ENCODE assay signal across 23 cellular contexts in genomic region chr10:130512936-130513335, GRCh38.
DNase-seq lines count a peak whose midpoint lies in the region; ATAC-seq, FAIRE-seq and TF ChIP-seq lines count a peak whose summit lies in the region.
"Had no signal": no experiment of that assay in that cellular context is flagged by ENCODE, and none has a peak within 500 bp of the region (broad histone marks: within the 10 kb centered on the region; RNA-seq: fewer than 3 reads in every experiment).

No MANE protein-coding gene starts in this region.

- no peaks in the 10 kb centered on the region for H3K9me3 Mint-ChIP-seq in neural crest cell
- H3K9me3 Mint-ChIP-seq: CD4-positive, alpha-beta T cell had no signal

- H3K4me3 ChIP-seq in MM.1S (ENCODE audit: low read length) (no peak overlapping the region), gastrocnemius medialis (no peak overlapping the region), pancreas (no peak overlapping the region)
- H3K4me3 ChIP-seq: GM12878, K562 had no signal

- H3K36me3 ChIP-seq in MM.1S (replicated peaks; ENCODE audit: insufficient read depth, low read length) (no peaks in the 10 kb centered on the region), gastrocnemius medialis (no peaks in the 10 kb centered on the region), pancreas (no peaks in the 10 kb centered on the region)
- H3K36me3 ChIP-seq: BE2C had no signal

- H3K4me2 ChIP-seq in MM.1S (ENCODE audit: low read depth, low read length) = no peak overlapping the region

- no peak for TF ChIP-seq POLR2A in gastrocnemius medialis (IDR thresholded peaks at IDR 0.05)

- no peaks in the 10 kb centered on the region for H3K4me1 Mint-ChIP-seq in neural crest cell

- H3K9me2 ChIP-seq in MM.1S (replicated peaks; ENCODE audit: insufficient read depth, low read length) = no peaks in the 10 kb centered on the region

- no peak overlapping the region for H3K9ac ChIP-seq in MM.1S (ENCODE audit: low read length)

- H3K9me3 ChIP-seq in MM.1S (replicated peaks; ENCODE audit: insufficient read depth, low read length) (no peaks in the 10 kb centered on the region), gastrocnemius medialis (no peaks in the 10 kb centered on the region), pancreas (no peaks in the 10 kb centered on the region)
- H3K9me3 ChIP-seq: BE2C, Caco-2 had no signal

- H3K4me1 ChIP-seq in MM.1S (ENCODE audit: low read length) (peaks cover 12% of the 10 kb centered on the region), gastrocnemius medialis (no peaks in the 10 kb centered on the region), pancreas (no peaks in the 10 kb centered on the region)
- H3K4me1 ChIP-seq: BE2C, Caco-2 had no signal

- H4K20me1 ChIP-seq in MM.1S (ENCODE audit: insufficient read depth, low read length) = no peaks in the 10 kb centered on the region

- in situ Hi-C loops in gastrocnemius medialis (cut with MboI; ENCODE audit: low sequenced_read_pairs in 4 of 4) = no loop called here

- intact Hi-C loops in gastrocnemius medialis (cut with DNase I; ENCODE audit: low total_unique reads) (no loop called here), pancreas (cut with DNase I) (no loop called here)

- 47 to 65% methylated on average over 1 of the region's 1 CpG for WGBS in pancreas, 2 donors

- peaks cover 11% of the 10 kb centered on the region for H3K27me3 Mint-ChIP-seq in neural crest cell (ENCODE audit: low read depth)

- no peak overlapping the region for H3K4me3 Mint-ChIP-seq in neural crest cell
- H3K4me3 Mint-ChIP-seq: CD4-positive, alpha-beta T cell; HFFc6 had no signal

- no peaks in the 10 kb centered on the region for H3K36me3 Mint-ChIP-seq in neural crest cell (ENCODE audit: low read depth)

- TF ChIP-seq CTCF in MM.1S (IDR thresholded peaks at IDR 0.05; ENCODE audit: low read length) (no peak), neural crest cell (conservative IDR thresholded peaks at IDR 0.05) (no peak), gastrocnemius medialis (IDR thresholded peaks at IDR 0.05 in 4 of 5, conservative IDR thresholded peaks at IDR 0.05 in 1 of 5) (no peak), pancreas (IDR thresholded peaks at IDR 0.05) (no peak)

- H3F3A ChIP-seq in MM.1S (ENCODE audit: insufficient read depth, low read length) = no peaks in the 10 kb centered on the region; the same call in 1 of the 2 replicates

- peak; percentile 7 for ATAC-seq in stimulated activated naive CD8-positive, alpha-beta T cell treated with anti-CD3 and anti-CD28 coated beads, Interleukin-15, Interleukin-2, amounts not matched to agents 100 U/mL and 50 U/mL, for 24 hours
- ATAC-seq in gastrocnemius medialis (no peak), HG03108 (IDR thresholded peaks at IDR 0.05; ENCODE audit: unreplicated experiment) (no peak), pancreas (no peak)
- ATAC-seq: GM12878, HCT116, K562 had no signal

- no peaks in the 10 kb centered on the region for H3K79me2 ChIP-seq in MM.1S (ENCODE audit: low read length)

- DNase-seq in MM.1S (peak; percentile 9), RPMI8226 (peak; percentile 4), neural crest cell (ENCODE audit: low read depth, low spot score) (no peak), epidermal melanocyte (ENCODE audit: insufficient read length, low spot score) (no peak), gastrocnemius medialis (no peak), pancreas (no peak)
- DNase-seq in stimulated activated naive CD8-positive, alpha-beta T cell treated with anti-CD3 and anti-CD28 coated beads, Interleukin-15, Interleukin-2, amounts not matched to agents 100 U/mL and 50 U/mL, for 24 hours = no peak
- DNase-seq: ACHN; BE2C; Caco-2; CD4-positive, alpha-beta T cell; GOT3; H7; HFFc6; IMR-90 had no signal

- H3K27ac ChIP-seq in MM.1S (ENCODE audit: low read length) (peak overlapping the region; percentile 84; the same call in 1 of the 2 replicates), gastrocnemius medialis (no peak overlapping the region), pancreas (no peak overlapping the region)
- H3K27ac ChIP-seq: C4-2B, HL-60 had no signal

- FAIRE-seq in pancreas (lab: Jason Lieb, UNC) = no peak
- FAIRE-seq: A204.1, D721Med, GM12878, K562 had no signal

- peak overlapping the region; percentile 35 for H3K27ac Mint-ChIP-seq in neural crest cell (ENCODE audit: unreplicated experiment)
- H3K27ac Mint-ChIP-seq: CD4-positive, alpha-beta T cell; HFFc6 had no signal

- H2AFZ ChIP-seq in MM.1S (ENCODE audit: low read length) = no peak overlapping the region

- H3K27me3 ChIP-seq in MM.1S (replicated peaks; ENCODE audit: insufficient read depth, low read length) (no peaks in the 10 kb centered on the region), gastrocnemius medialis (no peaks in the 10 kb centered on the region), pancreas (no peaks in the 10 kb centered on the region)
- H3K27me3 ChIP-seq: BE2C had no signal

Comparison
In these comparisons a context has a peak if more than half of its experiments do, and no peak if none do; other contexts are left out.
1. DNase-seq: peak in MM.1S (single experiment) and RPMI8226 (single experiment); none in neural crest cell (single experiment), stimulated activated naive CD8-positive, alpha-beta T cell treated with anti-CD3 and anti-CD28 coated beads, Interleukin-15, Interleukin-2, amounts not matched to agents 100 U/mL and 50 U/mL, for 24 hours (single experiment), epidermal melanocyte (single experiment), gastrocnemius medialis (0 of 2) and pancreas (0 of 6).